In genomic region chr1:43547538-43548072, GRCh38 we compare ENCODE assay signal across 13 cellular contexts. TPM values are rescaled to one million over a fixed set of nuclear protein-coding genes. Genes with fewer than 3 reads are reported as not detected.
DNase-seq lines count a peak whose midpoint lies in the region; ATAC-seq and TF ChIP-seq lines count a peak whose summit lies in the region.
"Had no signal": no experiment of that assay in that cellular context is flagged by ENCODE, and none has a peak within 500 bp of the region (broad histone marks: within the 10 kb centered on the region; RNA-seq: fewer than 3 reads in every experiment).

No MANE protein-coding gene starts in this region.

- H3K36me3 Mint-ChIP-seq in brain = peaks cover 29% of the 10 kb centered on the region
- no peaks in the 10 kb centered on the region for H3K36me3 Mint-ChIP-seq in CD4-positive, alpha-beta memory T cell
- H3K36me3 Mint-ChIP-seq: stimulated activated memory B cell treated with anti-CD40 and anti-IgM and Interleukin-4, amounts not matched to agents 10 μg/mL and 1 μg/mL and 100 μg/mL, for 72 hours had no signal

- H3K4me1 ChIP-seq in mesodermal cell (ENCODE audit: control insufficient read depth, insufficient read depth, low read length, poor library complexity, severe bottlenecking) (peaks cover 45% of the 10 kb centered on the region), suprapubic skin (peaks cover 100% of the 10 kb centered on the region)
- H3K4me1 ChIP-seq in CD4-positive, alpha-beta memory T cell (ENCODE audit: insufficient read depth, low read length) = peaks cover 4% of the 10 kb centered on the region

- no peaks in the 10 kb centered on the region for H3K27me3 ChIP-seq in suprapubic skin
- no peaks in the 10 kb centered on the region for H3K27me3 ChIP-seq in CD4-positive, alpha-beta memory T cell (ENCODE audit: insufficient read depth, low read length)

- TF ChIP-seq CTCF in brain (conservative IDR thresholded peaks at IDR 0.05) (no peak), suprapubic skin (IDR thresholded peaks at IDR 0.05) (no peak)

- CTCF ChIA-PET in CD4-positive, alpha-beta memory T cell (lab: Charles Lee; ENCODE audit: partially characterized antibody) = no interaction called here

- POLR2A ChIA-PET in CD4-positive, alpha-beta memory T cell (lab: Charles Lee; ENCODE audit: partially characterized antibody) = no interaction called here

- H3K4me3 ChIP-seq in mesodermal cell (ENCODE audit: extremely low read depth, insufficient read depth, low read length, poor library complexity, severe bottlenecking) (no peak overlapping the region), suprapubic skin (no peak overlapping the region)
- no peak overlapping the region for H3K4me3 ChIP-seq in CD4-positive, alpha-beta memory T cell (ENCODE audit: low read length in 2 of 2)

- no peaks in the 10 kb centered on the region for H3K9me3 Mint-ChIP-seq in brain
- H3K9me3 Mint-ChIP-seq in CD4-positive, alpha-beta memory T cell = no peaks in the 10 kb centered on the region
- H3K9me3 Mint-ChIP-seq: stimulated activated memory B cell treated with anti-CD40 and anti-IgM and Interleukin-4, amounts not matched to agents 10 μg/mL and 1 μg/mL and 100 μg/mL, for 72 hours; T-helper 1 cell treated with Interleukin-12 subunit alpha and Interleukin-12 subunit beta and Interleukin-4 antibody, amounts not matched to agents 30 μg/mL and 1 μg/mL, for 36 hours had no signal

- peak overlapping the region in 3 of 5 experiments; percentile 75 to 95 (median 83) for H3K27ac Mint-ChIP-seq in brain
- H3K27ac Mint-ChIP-seq in CD4-positive, alpha-beta memory T cell = no peak overlapping the region
- H3K27ac Mint-ChIP-seq: stimulated activated memory B cell treated with anti-CD40 and anti-IgM and Interleukin-4, amounts not matched to agents 10 μg/mL and 1 μg/mL and 100 μg/mL, for 72 hours; T-helper 1 cell treated with Interleukin-12 subunit alpha and Interleukin-12 subunit beta and Interleukin-4 antibody, amounts not matched to agents 30 μg/mL and 1 μg/mL, for 36 hours had no signal

- intact Hi-C loops in CD4-positive, alpha-beta memory T cell (cut with micrococcal nuclease) = no loop called here

- WGBS in mesodermal cell (ENCODE audit: insufficient coverage in 2 of 2), 2 experiments = 92 to 99% methylated on average over 10 to 11 of the region's 11 CpGs
- WGBS in suprapubic skin = 80% methylated on average over 11 of the region's 11 CpGs

- H3K36me3 ChIP-seq in mesodermal cell (ENCODE audit: control insufficient read depth, insufficient read depth, low read length) (peaks cover 65% of the 10 kb centered on the region), suprapubic skin (no peaks in the 10 kb centered on the region)
- H3K36me3 ChIP-seq in CD4-positive, alpha-beta memory T cell (ENCODE audit: insufficient read depth, low read length) = no peaks in the 10 kb centered on the region
- H3K36me3 ChIP-seq: neutrophil had no signal

- H3K27me3 Mint-ChIP-seq in brain = no peaks in the 10 kb centered on the region
- H3K27me3 Mint-ChIP-seq in CD4-positive, alpha-beta memory T cell = peaks cover 2 to 18% of the 10 kb centered on the region in 2 donors

- no peak for TF ChIP-seq EP300 in suprapubic skin (IDR thresholded peaks at IDR 0.05)

- peak overlapping the region in 1 of 5 experiments; percentile 23 for H3K4me3 Mint-ChIP-seq in brain
- no peak overlapping the region for H3K4me3 Mint-ChIP-seq in CD4-positive, alpha-beta memory T cell
- H3K4me3 Mint-ChIP-seq: stimulated activated memory B cell treated with anti-CD40 and anti-IgM and Interleukin-4, amounts not matched to agents 10 μg/mL and 1 μg/mL and 100 μg/mL, for 72 hours; T-helper 1 cell treated with Interleukin-12 subunit alpha and Interleukin-12 subunit beta and Interleukin-4 antibody, amounts not matched to agents 30 μg/mL and 1 μg/mL, for 36 hours had no signal

- DNase-seq in NCI-H2029 treated with DMSO at 0.1 percent for 48 hours (lab: John Stamatoyannopoulos, UW) (peak; percentile 26), suprapubic skin (ENCODE audit: low spot score in 2 of 2) (no peak)
- DNase-seq in CD4-positive, alpha-beta memory T cell = no peak
- DNase-seq in activated CD8-positive, alpha-beta memory T cell treated with anti-CD3 and anti-CD28 coated beads, Interleukin-2, amount 50 U/mL, for 4 hours = no peak
- DNase-seq: activated CD4-positive, alpha-beta T cell treated with anti-CD3 and anti-CD28 coated beads, Interleukin-2, amount 50 U/mL, for 4 hours; activated naive CD4-positive, alpha-beta T cell; GOT3 had no signal

- H3K9me3 ChIP-seq in mesodermal cell (ENCODE audit: control insufficient read depth, low read length) (no peaks in the 10 kb centered on the region), suprapubic skin (no peaks in the 10 kb centered on the region)
- no peaks in the 10 kb centered on the region for H3K9me3 ChIP-seq in CD4-positive, alpha-beta memory T cell (ENCODE audit: control insufficient read depth in 1 of 2, low read length in 2 of 2)
- H3K9me3 ChIP-seq: neutrophil had no signal

- ATAC-seq in HG03439 (IDR thresholded peaks at IDR 0.05; ENCODE audit: unreplicated experiment) = no peak
- ATAC-seq: stimulated activated memory B cell treated with anti-CD40 and anti-IgM and Interleukin-4, amounts not matched to agents 10 μg/mL and 1 μg/mL and 100 μg/mL, for 72 hours had no signal

- H3K4me1 Mint-ChIP-seq in brain = peaks cover 66% of the 10 kb centered on the region
- H3K4me1 Mint-ChIP-seq in CD4-positive, alpha-beta memory T cell = peaks cover 4 to 9% (median 5%) of the 10 kb centered on the region in 4 donors

- H3K27ac ChIP-seq in mesodermal cell (ENCODE audit: low read depth, low read length, severe bottlenecking) = peak overlapping the region; percentile 45
- H3K27ac ChIP-seq in suprapubic skin = peak overlapping the region; percentile 77
- no peak overlapping the region for H3K27ac ChIP-seq in CD4-positive, alpha-beta memory T cell (ENCODE audit: low read depth, low read length)
- H3K27ac ChIP-seq: neutrophil had no signal

- TF ChIP-seq POLR2A in suprapubic skin (IDR thresholded peaks at IDR 0.05) = no peak

RNA-seq across cellular contexts. Expression of gene PTPRF, which starts 16.9 kb away (rescaled TPM):
- polyA plus RNA-seq in brain (ENCODE audit: insufficient read depth, low read depth, low replicate concordance) = 147 TPM
- 125 TPM for polyA plus RNA-seq in mesodermal cell (2013, experiment 1 of 2)
- polyA plus RNA-seq in mesodermal cell (2013, experiment 2 of 2) = 107 TPM
- 100 to 1,000 TPM; 209 to 373 (median 289) TPM for total RNA-seq in suprapubic skin
- total RNA-seq in CD4-positive, alpha-beta memory T cell = not detected
- polyA plus RNA-seq in CD4-positive, alpha-beta memory T cell = not detected

Comparison
In these comparisons a context has a peak if more than half of its experiments do, and no peak if none do; other contexts are left out.
1. H3K27ac Mint-ChIP-seq: peak in brain (3 of 5); none in CD4-positive, alpha-beta memory T cell (0 of 7).
2. RNA of gene PTPRF, which starts 16.9 kb away (total RNA-seq): 209 to 373 TPM in suprapubic skin; not detected in CD4-positive, alpha-beta memory T cell; every median in the first group is over 100 times any median in the second.